Comparison of ENCODE assay signal across 15 cellular contexts in genomic region chr11:126791991-126792390, GRCh38.
A peak's percentile ranks its signal among the peaks of the same experiment; 100 is the strongest.
DNase-seq lines count a peak whose midpoint lies in the region; FAIRE-seq and TF ChIP-seq lines count a peak whose summit lies in the region.
"Had no signal": no experiment of that assay in that cellular context is flagged by ENCODE, and none has a peak within 500 bp of the region (broad histone marks: within the 10 kb centered on the region; RNA-seq: fewer than 3 reads in every experiment).

No MANE protein-coding gene starts in this region.

- H4K20me1 ChIP-seq in H9 (ENCODE audit: control insufficient read depth, insufficient read depth, insufficient read length) = no peaks in the 10 kb centered on the region

- H4K5ac ChIP-seq in H9 (ENCODE audit: insufficient read length, low read depth, low read length) = no peak overlapping the region

- no peak overlapping the region for H4K91ac ChIP-seq in H9 (ENCODE audit: insufficient read length, low read depth, low read length)

- H3K56ac ChIP-seq in H9 (ENCODE audit: insufficient read length, low read depth, low read length) = no peak overlapping the region

- peaks cover 11 to 17% of the 10 kb centered on the region in 2 experiments for H3K4me1 Mint-ChIP-seq in H9
- H3K4me1 Mint-ChIP-seq: CD14-positive monocyte had no signal

- no peaks in the 10 kb centered on the region for H3K9me3 Mint-ChIP-seq in H9
- H3K9me3 Mint-ChIP-seq: CD14-positive monocyte; CD8-positive, alpha-beta T cell had no signal

- TF ChIP-seq CTCF in fibroblast of mammary gland (conservative IDR thresholded peaks at IDR 0.05; ENCODE audit: control insufficient read depth, insufficient read depth, low read depth, low read length) (no peak), H9 (conservative IDR thresholded peaks at IDR 0.05) (no peak)

- H2BK15ac ChIP-seq in H9 (ENCODE audit: low read depth, low read length) = no peak overlapping the region

- H3K79me1 ChIP-seq in H9 (ENCODE audit: insufficient read depth, low read depth, low read length, poor library complexity, severe bottlenecking) = no peaks in the 10 kb centered on the region

- no peak overlapping the region for H4K8ac ChIP-seq in H9 (replicated peaks; ENCODE audit: insufficient read length, low read depth, low read length)

- H3K4me1 ChIP-seq in H9 (ENCODE audit: insufficient read depth, low read length) = no peaks in the 10 kb centered on the region

- no peaks in the 10 kb centered on the region for H3K9me3 ChIP-seq in H9 (ENCODE audit: control insufficient read depth, low read depth, low read length)

- H3K23ac ChIP-seq in H9 (ENCODE audit: insufficient read length, low read depth, low read length) = no peak overlapping the region

- no peaks in the 10 kb centered on the region for H3K36me3 Mint-ChIP-seq in H9 (ENCODE audit: insufficient read depth in 1 of 3, low read depth in 3 of 3)
- H3K36me3 Mint-ChIP-seq: CD14-positive monocyte; CD8-positive, alpha-beta T cell had no signal

- H2BK20ac ChIP-seq in H9 (ENCODE audit: low read depth, low read length, poor library complexity, severe bottlenecking) = no peak overlapping the region

- DNase-seq in ELR (ENCODE audit: low read depth) (peak; percentile 50), RCC 7860 (ENCODE audit: low spot score) (peak; percentile 75), fibroblast of mammary gland (ENCODE audit: low read depth) (peak; percentile 3), renal cortical epithelial cell (ENCODE audit: low read depth) (peak; percentile 18), H9 (no peak), superior temporal gyrus (ENCODE audit: extremely low spot score) (no peak), cerebellum (ENCODE audit: low spot score) (no peak)
- DNase-seq: CD8-positive, alpha-beta T cell; COR-L47 had no signal

- no peak overlapping the region for H3K27ac ChIP-seq in H9 (ENCODE audit: insufficient read length, low read depth, low read length)

- no peak overlapping the region for H2AFZ ChIP-seq in H9 (ENCODE audit: low read length)

- FAIRE-seq in RCC 7860 (lab: Jason Lieb, UNC) = no peak
- FAIRE-seq: A204.1, G401.6, GM12891, HepG2, HTR-8/SVneo had no signal

- H3K79me2 ChIP-seq in H9 (ENCODE audit: insufficient read depth, low read length) = no peaks in the 10 kb centered on the region

- no peaks in the 10 kb centered on the region for H3K23me2 ChIP-seq in H9 (ENCODE audit: insufficient read length, low read depth, low read length, poor library complexity, severe bottlenecking)

- H3K4ac ChIP-seq in H9 (ENCODE audit: low read depth, low read length) = no peak overlapping the region

- H2AK5ac ChIP-seq in H9 (ENCODE audit: insufficient read length, low read length) = no peak overlapping the region

- no CpG with 5 or more reads among the region's 7 CpGs for WGBS in H9 (ENCODE audit: extremely low coverage, insufficient read length, low lambda C conversion rate)

- H3K4me3 ChIP-seq in fibroblast of mammary gland (ENCODE audit: control insufficient read depth, low read depth, low read length) = no peak overlapping the region

- no peak overlapping the region for H3T11ph ChIP-seq in H9 (ENCODE audit: low read length)

- H2BK5ac ChIP-seq in H9 (ENCODE audit: insufficient read length, low read length) = no peak overlapping the region

- H3K27ac Mint-ChIP-seq in H9 = no peak overlapping the region
- H3K27ac Mint-ChIP-seq: CD14-positive monocyte; CD8-positive, alpha-beta T cell had no signal

- H3K18ac ChIP-seq in H9 (ENCODE audit: insufficient read length, low read depth, low read length) = no peak overlapping the region

- no peak overlapping the region for H3K14ac ChIP-seq in H9 (ENCODE audit: insufficient read depth, low read length)

- no peak overlapping the region for H2BK12ac ChIP-seq in H9 (ENCODE audit: insufficient read length, low read depth, low read length)

- no peaks in the 10 kb centered on the region for H3K27me3 ChIP-seq in H9 (ENCODE audit: insufficient read depth, low read length)

- no peak overlapping the region for H3K4me3 Mint-ChIP-seq in H9
- H3K4me3 Mint-ChIP-seq: CD14-positive monocyte; CD8-positive, alpha-beta T cell had no signal

- no peak overlapping the region for H3K9ac ChIP-seq in H9 (ENCODE audit: extremely low read depth, insufficient read length, low read length)

- no peak overlapping the region for H2BK120ac ChIP-seq in H9 (ENCODE audit: low read depth, low read length, poor library complexity, severe bottlenecking)

- H3K27me3 Mint-ChIP-seq in H9 (ENCODE audit: low read depth) = peaks cover 4% of the 10 kb centered on the region; the same call in 1 of the 2 replicates

- H3K4me2 ChIP-seq in H9 (ENCODE audit: insufficient read depth, insufficient read length, low read length) = no peak overlapping the region

Comparison
In these comparisons a context has a peak if more than half of its experiments do, and no peak if none do; other contexts are left out.
1. DNase-seq: peak in ELR (single experiment), RCC 7860 (single experiment), fibroblast of mammary gland (single experiment) and renal cortical epithelial cell (single experiment); none in H9 (single experiment), superior temporal gyrus (single experiment) and cerebellum (single experiment).